In genomic region chr22:29892315-29892714, GRCh38 we compare ENCODE assay signal across 29 cellular contexts.
"Had no signal": no experiment of that assay in that cellular context is flagged by ENCODE, and none has a peak within 500 bp of the region (broad histone marks: within the 10 kb centered on the region; RNA-seq: fewer than 3 reads in every experiment).

No MANE protein-coding gene starts in this region.

- H3K27me3 Mint-ChIP-seq: activated CD8-positive, alpha-beta T cell treated with anti-CD3 and anti-CD28 coated beads for 36 hours; activated naive CD8-positive, alpha-beta T cell treated with anti-CD3 and anti-CD28 coated beads for 36 hours; activated T-helper 17 cell treated with anti-CD3 and anti-CD28 coated beads, Interleukin-2, amount 50 U/mL, for 72 hours had no signal

- H3K4me3 ChIP-seq: SJCRH30 had no signal

- H3K4me3 Mint-ChIP-seq: activated CD8-positive, alpha-beta T cell treated with anti-CD3 and anti-CD28 coated beads for 36 hours; activated naive CD8-positive, alpha-beta T cell treated with anti-CD3 and anti-CD28 coated beads for 36 hours; activated T-cell treated with anti-CD3 and anti-CD28 coated beads, Interleukin-2, amount 50 U/mL, for 72 hours; activated T-helper 17 cell treated with anti-CD3 and anti-CD28 coated beads, Interleukin-2, amount 50 U/mL, for 72 hours; T-helper 1 cell treated with Interleukin-12 subunit alpha and Interleukin-12 subunit beta and Interleukin-4 antibody, amounts not matched to agents 30 μg/mL and 1 μg/mL, for 36 hours; T-helper 2 cell treated with Interferon-gamma antibody and Interleukin-4, amounts not matched to agents 5 μg/mL and 100 μg/mL, for 36 hours had no signal

- H3K27ac ChIP-seq: brain microvascular endothelial cell, KMS-11, SJCRH30, WERI-Rb-1 had no signal

- DNase-seq: activated CD4-positive, alpha-beta T cell treated with anti-CD3 and anti-CD28 coated beads for 1 hour; activated CD4-positive, alpha-beta T cell treated with anti-CD3 and anti-CD28 coated beads for 48 hours; activated CD4-positive, alpha-beta T cell treated with anti-CD3 and anti-CD28 coated beads, Interleukin-2, amount 50 U/mL, for 4 hours; activated CD4-positive, CD25-positive, alpha-beta regulatory T cell; activated CD8-positive, alpha-beta T cell treated with anti-CD3 and anti-CD28 coated beads for 36 hours; activated effector memory CD4-positive, alpha-beta T cell treated with anti-CD3 and anti-CD28 coated beads, Interleukin-2, amount 50 U/mL, for 16 hours; activated naive CD4-positive, alpha-beta T cell; activated naive CD4-positive, alpha-beta T cell treated with anti-CD3 and anti-CD28 coated beads, Interleukin-2, amount 50 U/mL, for 16 hours; activated naive CD8-positive, alpha-beta T cell treated with anti-CD3 and anti-CD28 coated beads for 36 hours; activated T-cell treated with anti-CD3 and anti-CD28 coated beads, Interleukin-2, amount 50 U/mL, for 1 hour; activated T-cell treated with anti-CD3 and anti-CD28 coated beads, Interleukin-2, amount 50 U/mL, for 72 hours; amniotic stem cell; aorta; brain microvascular endothelial cell; central memory CD4-positive, alpha-beta T cell; NCI-H1105; NCI-H1417 treated with DMSO at 0.1 percent for 48 hours; NCI-H187 treated with DMSO at 0.1 percent for 48 hours; NCI-H2081 treated with DMSO at 0.1 percent for 48 hours; NCI-H345; NCI-H524 treated with DMSO at 0.1 percent for 48 hours; SHP77; SJCRH30; SK-N-SH; WERI-Rb-1 had no signal

- H3K9me3 Mint-ChIP-seq: activated CD8-positive, alpha-beta T cell treated with anti-CD3 and anti-CD28 coated beads for 36 hours; activated naive CD8-positive, alpha-beta T cell treated with anti-CD3 and anti-CD28 coated beads for 36 hours; activated T-helper 17 cell treated with anti-CD3 and anti-CD28 coated beads, Interleukin-2, amount 50 U/mL, for 72 hours; T-helper 1 cell treated with Interleukin-12 subunit alpha and Interleukin-12 subunit beta and Interleukin-4 antibody, amounts not matched to agents 30 μg/mL and 1 μg/mL, for 36 hours; T-helper 2 cell treated with Interferon-gamma antibody and Interleukin-4, amounts not matched to agents 5 μg/mL and 100 μg/mL, for 36 hours had no signal

- H3K27ac Mint-ChIP-seq: activated CD8-positive, alpha-beta T cell treated with anti-CD3 and anti-CD28 coated beads for 36 hours; activated naive CD8-positive, alpha-beta T cell treated with anti-CD3 and anti-CD28 coated beads for 36 hours; activated T-cell treated with anti-CD3 and anti-CD28 coated beads, Interleukin-2, amount 50 U/mL, for 72 hours; activated T-helper 17 cell treated with anti-CD3 and anti-CD28 coated beads, Interleukin-2, amount 50 U/mL, for 72 hours; T-helper 1 cell treated with Interleukin-12 subunit alpha and Interleukin-12 subunit beta and Interleukin-4 antibody, amounts not matched to agents 30 μg/mL and 1 μg/mL, for 36 hours; T-helper 2 cell treated with Interferon-gamma antibody and Interleukin-4, amounts not matched to agents 5 μg/mL and 100 μg/mL, for 36 hours had no signal

- H3K27me3 ChIP-seq: brain microvascular endothelial cell, SJCRH30 had no signal
